In the genomic region with DNA sequence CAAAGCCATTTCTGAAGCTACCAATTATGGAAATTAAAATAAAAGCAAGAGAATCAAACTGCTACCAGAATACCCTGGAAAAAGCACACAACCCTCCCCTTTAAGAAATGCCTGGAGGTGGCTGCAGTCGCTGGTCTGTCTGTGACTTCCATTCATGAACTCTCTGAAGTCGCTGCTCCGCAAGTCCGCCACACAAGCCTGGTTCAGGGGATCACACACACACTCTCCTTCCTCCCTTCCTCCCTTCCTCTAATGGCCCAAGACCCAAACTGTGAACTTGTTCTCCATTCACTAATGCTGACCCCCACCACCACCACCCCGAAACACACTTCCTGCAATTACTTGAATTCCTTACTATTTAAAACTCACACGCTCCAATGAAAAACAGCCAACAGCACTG, we compare ENCODE assay signal across 1 cellular context.
TF ChIP-seq lines count a peak whose summit lies in the region.

No MANE protein-coding gene starts in this region.

TF ChIP-seq in GM23338, 12 proteins besides CTCF, POLR2A, EP300 and RAD21 (continued from another document):
- TF ChIP-seq, protein P1, sequence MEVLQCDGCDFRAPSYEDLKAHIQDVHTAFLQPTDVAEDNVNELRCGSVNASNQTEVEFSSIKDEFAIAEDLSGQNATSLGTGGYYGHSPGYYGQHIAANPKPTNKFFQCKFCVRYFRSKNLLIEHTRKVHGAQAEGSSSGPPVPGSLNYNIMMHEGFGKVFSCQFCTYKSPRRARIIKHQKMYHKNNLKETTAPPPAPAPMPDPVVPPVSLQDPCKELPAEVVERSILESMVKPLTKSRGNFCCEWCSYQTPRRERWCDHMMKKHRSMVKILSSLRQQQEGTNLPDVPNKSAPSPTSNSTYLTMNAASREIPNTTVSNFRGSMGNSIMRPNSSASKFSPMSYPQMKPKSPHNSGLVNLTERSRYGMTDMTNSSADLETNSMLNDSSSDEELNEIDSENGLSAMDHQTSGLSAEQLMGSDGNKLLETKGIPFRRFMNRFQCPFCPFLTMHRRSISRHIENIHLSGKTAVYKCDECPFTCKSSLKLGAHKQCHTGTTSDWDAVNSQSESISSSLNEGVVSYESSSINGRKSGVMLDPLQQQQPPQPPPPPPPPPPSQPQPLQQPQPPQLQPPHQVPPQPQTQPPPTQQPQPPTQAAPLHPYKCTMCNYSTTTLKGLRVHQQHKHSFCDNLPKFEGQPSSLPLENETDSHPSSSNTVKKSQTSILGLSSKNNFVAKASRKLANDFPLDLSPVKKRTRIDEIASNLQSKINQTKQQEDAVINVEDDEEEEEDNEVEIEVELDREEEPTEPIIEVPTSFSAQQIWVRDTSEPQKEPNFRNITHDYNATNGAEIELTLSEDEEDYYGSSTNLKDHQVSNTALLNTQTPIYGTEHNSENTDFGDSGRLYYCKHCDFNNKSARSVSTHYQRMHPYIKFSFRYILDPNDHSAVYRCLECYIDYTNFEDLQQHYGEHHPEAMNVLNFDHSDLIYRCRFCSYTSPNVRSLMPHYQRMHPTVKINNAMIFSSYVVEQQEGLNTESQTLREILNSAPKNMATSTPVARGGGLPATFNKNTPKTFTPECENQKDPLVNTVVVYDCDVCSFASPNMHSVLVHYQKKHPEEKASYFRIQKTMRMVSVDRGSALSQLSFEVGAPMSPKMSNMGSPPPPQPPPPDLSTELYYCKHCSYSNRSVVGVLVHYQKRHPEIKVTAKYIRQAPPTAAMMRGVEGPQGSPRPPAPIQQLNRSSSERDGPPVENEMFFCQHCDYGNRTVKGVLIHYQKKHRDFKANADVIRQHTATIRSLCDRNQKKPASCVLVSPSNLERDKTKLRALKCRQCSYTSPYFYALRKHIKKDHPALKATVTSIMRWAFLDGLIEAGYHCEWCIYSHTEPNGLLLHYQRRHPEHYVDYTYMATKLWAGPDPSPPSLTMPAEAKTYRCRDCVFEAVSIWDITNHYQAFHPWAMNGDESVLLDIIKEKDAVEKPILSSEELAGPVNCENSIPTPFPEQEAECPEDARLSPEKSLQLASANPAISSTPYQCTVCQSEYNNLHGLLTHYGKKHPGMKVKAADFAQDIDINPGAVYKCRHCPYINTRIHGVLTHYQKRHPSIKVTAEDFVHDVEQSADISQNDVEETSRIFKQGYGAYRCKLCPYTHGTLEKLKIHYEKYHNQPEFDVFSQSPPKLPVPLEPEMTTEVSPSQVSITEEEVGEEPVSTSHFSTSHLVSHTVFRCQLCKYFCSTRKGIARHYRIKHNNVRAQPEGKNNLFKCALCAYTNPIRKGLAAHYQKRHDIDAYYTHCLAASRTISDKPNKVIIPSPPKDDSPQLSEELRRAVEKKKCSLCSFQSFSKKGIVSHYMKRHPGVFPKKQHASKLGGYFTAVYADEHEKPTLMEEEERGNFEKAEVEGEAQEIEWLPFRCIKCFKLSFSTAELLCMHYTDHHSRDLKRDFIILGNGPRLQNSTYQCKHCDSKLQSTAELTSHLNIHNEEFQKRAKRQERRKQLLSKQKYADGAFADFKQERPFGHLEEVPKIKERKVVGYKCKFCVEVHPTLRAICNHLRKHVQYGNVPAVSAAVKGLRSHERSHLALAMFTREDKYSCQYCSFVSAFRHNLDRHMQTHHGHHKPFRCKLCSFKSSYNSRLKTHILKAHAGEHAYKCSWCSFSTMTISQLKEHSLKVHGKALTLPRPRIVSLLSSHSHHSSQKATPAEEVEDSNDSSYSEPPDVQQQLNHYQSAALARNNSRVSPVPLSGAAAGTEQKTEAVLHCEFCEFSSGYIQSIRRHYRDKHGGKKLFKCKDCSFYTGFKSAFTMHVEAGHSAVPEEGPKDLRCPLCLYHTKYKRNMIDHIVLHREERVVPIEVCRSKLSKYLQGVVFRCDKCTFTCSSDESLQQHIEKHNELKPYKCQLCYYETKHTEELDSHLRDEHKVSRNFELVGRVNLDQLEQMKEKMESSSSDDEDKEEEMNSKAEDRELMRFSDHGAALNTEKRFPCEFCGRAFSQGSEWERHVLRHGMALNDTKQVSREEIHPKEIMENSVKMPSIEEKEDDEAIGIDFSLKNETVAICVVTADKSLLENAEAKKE (CRISPR knock-in tag; IDR thresholded peaks at IDR 0.05): no peak
- TF ChIP-seq, protein P2, sequence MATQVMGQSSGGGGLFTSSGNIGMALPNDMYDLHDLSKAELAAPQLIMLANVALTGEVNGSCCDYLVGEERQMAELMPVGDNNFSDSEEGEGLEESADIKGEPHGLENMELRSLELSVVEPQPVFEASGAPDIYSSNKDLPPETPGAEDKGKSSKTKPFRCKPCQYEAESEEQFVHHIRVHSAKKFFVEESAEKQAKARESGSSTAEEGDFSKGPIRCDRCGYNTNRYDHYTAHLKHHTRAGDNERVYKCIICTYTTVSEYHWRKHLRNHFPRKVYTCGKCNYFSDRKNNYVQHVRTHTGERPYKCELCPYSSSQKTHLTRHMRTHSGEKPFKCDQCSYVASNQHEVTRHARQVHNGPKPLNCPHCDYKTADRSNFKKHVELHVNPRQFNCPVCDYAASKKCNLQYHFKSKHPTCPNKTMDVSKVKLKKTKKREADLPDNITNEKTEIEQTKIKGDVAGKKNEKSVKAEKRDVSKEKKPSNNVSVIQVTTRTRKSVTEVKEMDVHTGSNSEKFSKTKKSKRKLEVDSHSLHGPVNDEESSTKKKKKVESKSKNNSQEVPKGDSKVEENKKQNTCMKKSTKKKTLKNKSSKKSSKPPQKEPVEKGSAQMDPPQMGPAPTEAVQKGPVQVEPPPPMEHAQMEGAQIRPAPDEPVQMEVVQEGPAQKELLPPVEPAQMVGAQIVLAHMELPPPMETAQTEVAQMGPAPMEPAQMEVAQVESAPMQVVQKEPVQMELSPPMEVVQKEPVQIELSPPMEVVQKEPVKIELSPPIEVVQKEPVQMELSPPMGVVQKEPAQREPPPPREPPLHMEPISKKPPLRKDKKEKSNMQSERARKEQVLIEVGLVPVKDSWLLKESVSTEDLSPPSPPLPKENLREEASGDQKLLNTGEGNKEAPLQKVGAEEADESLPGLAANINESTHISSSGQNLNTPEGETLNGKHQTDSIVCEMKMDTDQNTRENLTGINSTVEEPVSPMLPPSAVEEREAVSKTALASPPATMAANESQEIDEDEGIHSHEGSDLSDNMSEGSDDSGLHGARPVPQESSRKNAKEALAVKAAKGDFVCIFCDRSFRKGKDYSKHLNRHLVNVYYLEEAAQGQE (IDR thresholded peaks at IDR 0.05; ENCODE audit: unreplicated experiment): no peak
